Comparison of ENCODE assay signal across 23 cellular contexts in the genomic region with DNA sequence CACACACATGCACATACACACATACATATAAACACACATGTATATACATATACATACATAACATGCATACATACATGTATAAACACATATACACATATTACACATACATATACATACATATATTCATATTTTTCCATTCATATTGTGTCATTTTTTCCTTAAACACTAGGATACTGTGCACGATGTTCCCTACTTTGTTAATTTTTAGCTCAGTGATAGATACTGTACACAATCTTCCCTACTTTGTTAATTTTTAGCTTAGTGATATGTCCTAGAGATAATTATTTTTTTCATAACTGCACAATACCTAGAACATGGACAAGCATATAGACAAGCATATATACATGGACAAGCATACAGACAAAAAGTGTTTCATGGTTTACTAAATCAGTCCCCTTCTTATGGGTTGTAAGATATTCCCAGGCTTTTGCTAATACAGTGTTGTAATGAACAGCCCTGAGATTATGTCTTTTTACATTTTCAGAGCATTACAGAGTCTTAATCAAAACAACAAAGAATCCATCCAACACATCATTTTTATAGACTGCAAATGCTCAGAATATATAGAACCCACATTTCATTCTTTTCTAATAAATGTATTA.
A peak's percentile ranks its signal among the peaks of the same experiment; 100 is the strongest.
DNase-seq lines count a peak whose midpoint lies in the region; ATAC-seq, FAIRE-seq and TF ChIP-seq lines count a peak whose summit lies in the region.
"Had no signal": no experiment of that assay in that cellular context is flagged by ENCODE, and none has a peak within 500 bp of the region (broad histone marks: within the 10 kb centered on the region; RNA-seq: fewer than 3 reads in every experiment).

No MANE protein-coding gene starts in this region.

- H3K9me3 ChIP-seq in right lobe of liver, result no peaks in the 10 kb centered on the region
- peaks cover 88% of the 10 kb centered on the region for H3K9me3 ChIP-seq in HepG2 (ENCODE audit: low read length)
- H3K9me3 ChIP-seq in body of pancreas, result no peaks in the 10 kb centered on the region
- H3K9me3 ChIP-seq in mucosa of descending colon, result no peaks in the 10 kb centered on the region
- no peaks in the 10 kb centered on the region for H3K9me3 ChIP-seq in small intestine (ENCODE audit: control insufficient read depth, low read depth)
- H3K9me3 ChIP-seq: A549; BLaER1 treated with 17β-estradiol and CSF1 and Interleukin-3, amounts not matched to agents 10 nM and 100 nM; Caco-2 had no signal

- no peak overlapping the region for H3K4me2 ChIP-seq in HepG2 (ENCODE audit: low read depth, low read length)
- H3K4me2 ChIP-seq: A549; BLaER1 treated with 17β-estradiol and CSF1 and Interleukin-3, amounts not matched to agents 10 nM and 100 nM had no signal

- CTCF ChIA-PET in HepG2 (lab: Yijun Ruan, JAX; ENCODE audit: low intra/inter-chr PET ratio, low total read pairs), result no interaction called here

- TF ChIP-seq EP300 in HepG2 (IDR thresholded peaks at IDR 0.05; ENCODE audit: low read depth in 2 of 2, low read length in 2 of 2) (no peak), HepG2 (CRISPR knock-in tag; IDR thresholded peaks at IDR 0.05; ENCODE audit: borderline replicate concordance) (no peak)

- H3K4me1 ChIP-seq in right lobe of liver (peaks cover 0 to 25% (median 8%) of the 10 kb centered on the region in 4 donors), HepG2 (ENCODE audit: insufficient read depth, low read length) (no peaks in the 10 kb centered on the region), body of pancreas (peaks cover 18% of the 10 kb centered on the region), mucosa of descending colon (ENCODE audit: low read depth) (no peaks in the 10 kb centered on the region), small intestine (ENCODE audit: control insufficient read depth in 2 of 2, insufficient read depth in 1 of 2, low read depth in 1 of 2, low read length in 1 of 2) (no peaks in the 10 kb centered on the region)
- H3K4me1 ChIP-seq: A549; BLaER1 treated with 17β-estradiol and CSF1 and Interleukin-3, amounts not matched to agents 10 nM and 100 nM had no signal

- no peaks in the 10 kb centered on the region for H3K27me3 ChIP-seq in right lobe of liver
- no peaks in the 10 kb centered on the region for H3K27me3 ChIP-seq in HepG2 (ENCODE audit: control insufficient read depth in 1 of 2, insufficient read depth in 2 of 2, low read length in 2 of 2)
- no peaks in the 10 kb centered on the region for H3K27me3 ChIP-seq in body of pancreas
- H3K27me3 ChIP-seq in small intestine (ENCODE audit: control insufficient read depth in 2 of 2, insufficient read depth in 2 of 2, low read length in 2 of 2), result no peaks in the 10 kb centered on the region
- H3K27me3 ChIP-seq: BLaER1 treated with 17β-estradiol and CSF1 and Interleukin-3, amounts not matched to agents 10 nM and 100 nM had no signal

- no peaks in the 10 kb centered on the region for H3K4me1 Mint-ChIP-seq in activated naive CD8-positive, alpha-beta T cell treated with anti-CD3 and anti-CD28 coated beads for 36 hours
- no peaks in the 10 kb centered on the region for H3K4me1 Mint-ChIP-seq in activated T-helper 2 cell treated with anti-CD3 and anti-CD28 coated beads, Interferon-gamma antibody, Interleukin-2, Interleukin-4, amounts not matched to agents 10 μg/mL and 5 μg/mL and 100 μg/mL, durations not matched to agents 14 hours and 24 hours and 36 hours (ENCODE audit: low read depth)
- H3K4me1 Mint-ChIP-seq: B cell had no signal

- POLR2A ChIA-PET in HepG2 (lab: Yijun Ruan, JAX), result no interaction called here

- H2AFZ ChIP-seq in HepG2 (ENCODE audit: low read length), result no peak overlapping the region

- H3K9me3 Mint-ChIP-seq in activated naive CD8-positive, alpha-beta T cell treated with anti-CD3 and anti-CD28 coated beads for 36 hours, result no peaks in the 10 kb centered on the region
- no peaks in the 10 kb centered on the region for H3K9me3 Mint-ChIP-seq in activated T-helper 2 cell treated with anti-CD3 and anti-CD28 coated beads, Interferon-gamma antibody, Interleukin-2, Interleukin-4, amounts not matched to agents 10 μg/mL and 5 μg/mL and 100 μg/mL, durations not matched to agents 14 hours and 24 hours and 36 hours

- H3K9ac ChIP-seq in HepG2 (ENCODE audit: insufficient read depth, low read depth, low read length), result no peak overlapping the region
- H3K9ac ChIP-seq: BLaER1 treated with 17β-estradiol and CSF1 and Interleukin-3, amounts not matched to agents 10 nM and 100 nM had no signal

- BruUV-seq in HepG2 (replicated peaks; lab: Mats Ljungman, UMichigan), result no TSS peak

- WGBS in right lobe of liver (ENCODE audit: insufficient coverage, low coverage, low lambda C conversion rate, missing lambda C conversion rate), result 29% methylated on average over 1 of the region's 1 CpG
- WGBS in HepG2 (ENCODE audit: low lambda C conversion rate), result 18% methylated on average over 1 of the region's 1 CpG
- WGBS in body of pancreas, 2 donors, result 15 to 17% methylated on average over 1 of the region's 1 CpG
- 13 to 67% (median 46%) methylated on average over 1 of the region's 1 CpG for WGBS in small intestine, 3 donors

- ATAC-seq in right lobe of liver (peak; percentile 61 to 76 (median 74)), HepG2 (no peak), body of pancreas (peak; percentile 38), mucosa of descending colon (peak; percentile 43)
- ATAC-seq: A549; CD8-positive, alpha-beta T cell had no signal

- H3K4me3 ChIP-seq in right lobe of liver (no peak overlapping the region), HepG2 (replicated peaks in 1 of 3; ENCODE audit: insufficient read depth in 1 of 3, low read depth in 2 of 3, low read length in 3 of 3) (no peak overlapping the region), body of pancreas (no peak overlapping the region), mucosa of descending colon (no peak overlapping the region), small intestine (ENCODE audit: low read depth in 1 of 2, low read length in 2 of 2) (no peak overlapping the region)
- H3K4me3 ChIP-seq: A549; BLaER1 treated with 17β-estradiol and CSF1 and Interleukin-3, amounts not matched to agents 10 nM and 100 nM had no signal

- H3K27me3 Mint-ChIP-seq in activated naive CD8-positive, alpha-beta T cell treated with anti-CD3 and anti-CD28 coated beads for 36 hours, result no peaks in the 10 kb centered on the region
- H3K27me3 Mint-ChIP-seq in activated T-helper 2 cell treated with anti-CD3 and anti-CD28 coated beads, Interferon-gamma antibody, Interleukin-2, Interleukin-4, amounts not matched to agents 10 μg/mL and 5 μg/mL and 100 μg/mL, durations not matched to agents 14 hours and 24 hours and 36 hours (ENCODE audit: low read depth), result no peaks in the 10 kb centered on the region
- H3K27me3 Mint-ChIP-seq: B cell; CD4-positive, alpha-beta T cell had no signal

- TF ChIP-seq CTCF in right lobe of liver (IDR thresholded peaks at IDR 0.05), result no peak
- TF ChIP-seq CTCF in HepG2 (CRISPR knock-in tag; IDR thresholded peaks at IDR 0.05), result no peak
- no peak for TF ChIP-seq CTCF in body of pancreas (IDR thresholded peaks at IDR 0.05)
- TF ChIP-seq CTCF in mucosa of descending colon (IDR thresholded peaks at IDR 0.05), result no peak

- H3K79me2 ChIP-seq in HepG2 (ENCODE audit: insufficient read depth, low read length), result no peaks in the 10 kb centered on the region

- no peaks in the 10 kb centered on the region for H4K20me1 ChIP-seq in HepG2 (ENCODE audit: insufficient read depth, low read length)
- H4K20me1 ChIP-seq: BLaER1 treated with 17β-estradiol and CSF1 and Interleukin-3, amounts not matched to agents 10 nM and 100 nM had no signal

- no peak for TF ChIP-seq RAD21 in HepG2 (CRISPR knock-in tag; IDR thresholded peaks at IDR 0.05)

- no peak overlapping the region for H3K4me3 Mint-ChIP-seq in activated naive CD8-positive, alpha-beta T cell treated with anti-CD3 and anti-CD28 coated beads for 36 hours
- H3K4me3 Mint-ChIP-seq in activated T-helper 2 cell treated with anti-CD3 and anti-CD28 coated beads, Interferon-gamma antibody, Interleukin-2, Interleukin-4, amounts not matched to agents 10 μg/mL and 5 μg/mL and 100 μg/mL, durations not matched to agents 14 hours and 24 hours and 36 hours (ENCODE audit: low read depth), result no peak overlapping the region
- H3K4me3 Mint-ChIP-seq: B cell; CD4-positive, alpha-beta T cell; CD8-positive, alpha-beta T cell had no signal

- no peaks in the 10 kb centered on the region for H3K36me3 Mint-ChIP-seq in activated naive CD8-positive, alpha-beta T cell treated with anti-CD3 and anti-CD28 coated beads for 36 hours
- no peaks in the 10 kb centered on the region for H3K36me3 Mint-ChIP-seq in activated T-helper 2 cell treated with anti-CD3 and anti-CD28 coated beads, Interferon-gamma antibody, Interleukin-2, Interleukin-4, amounts not matched to agents 10 μg/mL and 5 μg/mL and 100 μg/mL, durations not matched to agents 14 hours and 24 hours and 36 hours (ENCODE audit: low read depth)
- H3K36me3 Mint-ChIP-seq: CD8-positive, alpha-beta T cell had no signal

- H3K27ac Mint-ChIP-seq in activated naive CD8-positive, alpha-beta T cell treated with anti-CD3 and anti-CD28 coated beads for 36 hours, result no peak overlapping the region
- no peak overlapping the region for H3K27ac Mint-ChIP-seq in activated T-helper 2 cell treated with anti-CD3 and anti-CD28 coated beads, Interferon-gamma antibody, Interleukin-2, Interleukin-4, amounts not matched to agents 10 μg/mL and 5 μg/mL and 100 μg/mL, durations not matched to agents 14 hours and 24 hours and 36 hours
- H3K27ac Mint-ChIP-seq: B cell; CD4-positive, alpha-beta T cell; CD8-positive, alpha-beta T cell had no signal

- peak overlapping the region; percentile 11 to 87 (median 55) for H3K27ac ChIP-seq in right lobe of liver
- H3K27ac ChIP-seq in HepG2 (ENCODE audit: extremely low read length, insufficient read depth, low read length), result no peak overlapping the region
- peak overlapping the region in 1 of 4 donors; percentile 24 for H3K27ac ChIP-seq in body of pancreas
- no peak overlapping the region for H3K27ac ChIP-seq in small intestine (ENCODE audit: low read depth in 1 of 2, low read length in 1 of 2)
- H3K27ac ChIP-seq: 22Rv1; A549; BLaER1 treated with 17β-estradiol and CSF1 and Interleukin-3, amounts not matched to agents 10 nM and 100 nM; C4-2B had no signal

- in situ Hi-C loops in HepG2 (cut with HindIII; ENCODE audit: extremely low pct_ligation_motif_present, low pct_unique_long_range_greater_than_20kb), result no loop called here

- H3K36me3 ChIP-seq in right lobe of liver (no peaks in the 10 kb centered on the region), HepG2 (replicated peaks in 1 of 2; ENCODE audit: control insufficient read depth in 1 of 2, insufficient read depth in 2 of 2, low read length in 2 of 2) (no peaks in the 10 kb centered on the region), body of pancreas (replicated peaks in 1 of 2; ENCODE audit: insufficient read depth in 1 of 2, low read depth in 2 of 2) (no peaks in the 10 kb centered on the region), mucosa of descending colon (ENCODE audit: low read depth) (no peaks in the 10 kb centered on the region), small intestine (ENCODE audit: control insufficient read depth in 2 of 2, insufficient read depth in 2 of 2, low read length in 2 of 2) (no peaks in the 10 kb centered on the region)
- H3K36me3 ChIP-seq: BLaER1 treated with 17β-estradiol and CSF1 and Interleukin-3, amounts not matched to agents 10 nM and 100 nM had no signal

- intact Hi-C loops in right lobe of liver (cut with DNase I), result no loop called here
- intact Hi-C loops in HepG2 (cut with micrococcal nuclease; ENCODE audit: unreplicated experiment), result no loop called here
- intact Hi-C loops in body of pancreas (cut with DNase I), result no loop called here
- intact Hi-C loops in mucosa of descending colon (cut with DNase I, micrococcal nuclease), result no loop called here
- intact Hi-C loops in activated T-helper 2 cell treated with anti-CD3 and anti-CD28 coated beads, Interferon-gamma antibody, Interleukin-2, Interleukin-4, amounts not matched to agents 10 μg/mL and 5 μg/mL and 100 μg/mL, durations not matched to agents 14 hours and 24 hours and 36 hours (cut with micrococcal nuclease), result no loop called here

- TF ChIP-seq POLR2A in right lobe of liver (IDR thresholded peaks at IDR 0.05), result no peak
- TF ChIP-seq POLR2A in HepG2 (IDR thresholded peaks at IDR 0.05; ENCODE audit: insufficient read depth in 1 of 2, low read depth in 2 of 2, low read length in 2 of 2), result no peak
- no peak for TF ChIP-seq POLR2A in body of pancreas (IDR thresholded peaks at IDR 0.05)

- FAIRE-seq in HepG2 (lab: Jason Lieb, UNC), result no peak
- no peak for FAIRE-seq in small intestine (lab: Jason Lieb, UNC)
- FAIRE-seq: A549, D721Med, GM12891, GM18507 had no signal

- no peak for DNase-seq in right lobe of liver
- DNase-seq in HepG2 (ENCODE audit: low spot score), result no peak
- no peak for DNase-seq in body of pancreas
- DNase-seq in mucosa of descending colon, result no peak
- DNase-seq in small intestine, result peak; percentile 10
- no peak for DNase-seq in activated naive CD8-positive, alpha-beta T cell treated with anti-CD3 and anti-CD28 coated beads for 36 hours
- no peak for DNase-seq in LoVo (ENCODE audit: low spot score)
- no peak for DNase-seq in activated T-helper 2 cell treated with anti-CD3 and anti-CD28 coated beads, Interferon-gamma antibody, Interleukin-2, Interleukin-4, amounts not matched to agents 10 μg/mL and 5 μg/mL and 100 μg/mL, durations not matched to agents 14 hours and 24 hours and 36 hours (ENCODE audit: low spot score)
- DNase-seq: AML-193; Caco-2; Calu3; CD4-positive, alpha-beta T cell; CD8-positive, alpha-beta T cell; DMS79 treated with DMSO at 0.1 percent for 48 hours; GF-D8 had no signal

Comparison
In these comparisons a context has a peak if more than half of its experiments do, and no peak if none do; other contexts are left out.
1. H3K27ac ChIP-seq: peak in right lobe of liver (3 of 3); none in HepG2 (single experiment) and small intestine (0 of 2).